ENCODE assay signal across 19 cellular contexts in the genomic region with DNA sequence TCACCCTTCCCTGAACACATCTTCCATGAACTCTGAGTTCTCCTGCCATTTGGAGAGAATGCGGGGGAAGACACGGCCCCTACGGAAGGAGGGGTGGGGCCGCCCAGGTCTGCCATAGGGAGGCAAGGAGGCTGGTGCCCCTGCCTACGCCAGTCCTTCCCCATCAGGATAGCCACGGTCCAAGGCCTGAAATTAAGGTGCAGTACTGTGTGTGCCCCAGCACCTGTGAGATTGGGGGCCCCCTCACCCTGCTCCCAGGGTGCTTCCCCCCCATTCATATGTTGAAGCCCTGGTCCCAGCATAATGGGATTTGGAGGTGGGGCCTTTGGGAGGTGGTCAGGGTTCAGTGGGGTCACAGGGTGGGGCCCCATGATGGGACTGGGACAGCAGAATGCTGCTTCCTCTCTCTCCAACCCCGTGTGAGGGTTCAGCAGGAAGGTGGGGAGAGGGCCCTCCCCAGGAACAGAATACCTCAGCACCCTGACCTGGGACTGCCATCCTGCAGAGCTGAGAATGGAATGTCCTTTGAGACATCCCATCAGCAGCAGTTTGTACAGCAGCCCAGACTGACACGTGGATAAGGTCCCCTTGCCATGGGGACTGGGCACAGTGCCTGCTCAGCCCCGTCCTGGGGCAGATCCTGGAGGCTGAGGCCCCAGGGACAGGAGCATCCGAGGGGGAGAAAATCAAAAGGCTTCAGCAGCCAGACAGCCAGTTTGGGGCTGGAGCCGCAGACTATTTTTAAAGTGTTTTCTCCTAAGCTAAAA.
DNase-seq lines count a peak whose midpoint lies in the region; TF ChIP-seq lines count a peak whose summit lies in the region.
"Had no signal": no experiment of that assay in that cellular context is flagged by ENCODE, and none has a peak within 500 bp of the region (broad histone marks: within the 10 kb centered on the region; RNA-seq: fewer than 3 reads in every experiment).

No MANE protein-coding gene starts in this region.

- no peaks in the 10 kb centered on the region for H4K20me1 ChIP-seq in KMS-11 (ENCODE audit: insufficient read depth)

- H3K4me1 ChIP-seq in BE2C (no peaks in the 10 kb centered on the region), KMS-11 (ENCODE audit: low read depth, poor library complexity, severe bottlenecking) (peaks cover 44% of the 10 kb centered on the region)
- H3K4me1 ChIP-seq: vagina had no signal

- peak; percentile 2 for DNase-seq in BE2C
- peak; percentile 44 for DNase-seq in cardiac septum (ENCODE audit: low spot score)
- DNase-seq in osteocyte (ENCODE audit: extremely low spot score, unreplicated experiment), result peak; percentile 79
- no peak for DNase-seq in COR-L47 (lab: John Stamatoyannopoulos, UW)
- no peak for DNase-seq in DMS79 treated with DMSO at 0.1 percent for 48 hours (lab: John Stamatoyannopoulos, UW)
- DNase-seq in NCI-H1092 (lab: John Stamatoyannopoulos, UW), result no peak
- DNase-seq: activated CD4-positive, alpha-beta T cell treated with anti-CD3 and anti-CD28 coated beads, Interleukin-2, amount 50 U/mL, for 4 hours; DMS 273 treated with DMSO at 0.1 percent for 48 hours; GDM1; mammary epithelial cell; NCI-H1105; NCI-H2029 treated with DMSO at 0.1 percent for 48 hours; NK-92 treated with Interleukin-12 subunit alpha and Interleukin-12 subunit beta, amount 100 ng/mL, for 24 hours; stimulated activated CD4-positive, alpha-beta T cell treated with anti-CD3 and anti-CD28 coated beads, Interleukin-4, amount 100 ng/mL, for 4 hours had no signal

- no peaks in the 10 kb centered on the region for H3K27me3 Mint-ChIP-seq in osteocyte (ENCODE audit: unreplicated experiment)

- H3K4me3 Mint-ChIP-seq in osteocyte (ENCODE audit: unreplicated experiment), result no peak overlapping the region
- H3K4me3 Mint-ChIP-seq: activated naive CD4-positive, alpha-beta T cell treated with anti-CD3 and anti-CD28 coated beads, Interleukin-2, amount 50 U/mL, for 24 hours; activated T-cell treated with anti-CD3 and anti-CD28 coated beads, Interleukin-2, amount 50 U/mL, for 4 hours; central memory CD8-positive, alpha-beta T cell had no signal

- no peaks in the 10 kb centered on the region for H3K36me3 Mint-ChIP-seq in osteocyte (ENCODE audit: unreplicated experiment)

- H3K9me3 ChIP-seq in BE2C, result peaks cover 8% of the 10 kb centered on the region; the same call in 1 of the 2 replicates

- H3K4me1 Mint-ChIP-seq in osteocyte (ENCODE audit: unreplicated experiment), result no peaks in the 10 kb centered on the region
- H3K4me1 Mint-ChIP-seq: activated naive CD4-positive, alpha-beta T cell treated with anti-CD3 and anti-CD28 coated beads, Interleukin-2, amount 50 U/mL, for 24 hours; central memory CD8-positive, alpha-beta T cell had no signal

- no peaks in the 10 kb centered on the region for H3K36me3 ChIP-seq in BE2C
- H3K36me3 ChIP-seq in KMS-11 (ENCODE audit: insufficient read depth), result no peaks in the 10 kb centered on the region
- H3K36me3 ChIP-seq: vagina had no signal

- no peaks in the 10 kb centered on the region for H3K79me2 ChIP-seq in KMS-11 (ENCODE audit: insufficient read depth, low read depth)

- H3K4me3 ChIP-seq in BE2C (ENCODE audit: low read depth, low read length) (no peak overlapping the region), KMS-11 (IDR thresholded peaks at IDR 0.05; ENCODE audit: insufficient read depth, low read depth, low read length) (no peak overlapping the region)
- H3K4me3 ChIP-seq: vagina had no signal

- peak overlapping the region; percentile 48 for H3K4me2 ChIP-seq in KMS-11

- H3K9ac ChIP-seq in KMS-11, result peak overlapping the region; percentile 30; the same call in 1 of the 2 replicates

- peaks cover 17% of the 10 kb centered on the region for H3K27me3 ChIP-seq in BE2C
- H3K27me3 ChIP-seq in KMS-11 (ENCODE audit: insufficient read depth, low read depth), result no peaks in the 10 kb centered on the region
- H3K27me3 ChIP-seq: vagina had no signal

- no peak overlapping the region; the same call in 1 of the 2 replicates for H2AFZ ChIP-seq in KMS-11 (ENCODE audit: low read depth)

- H3K9me3 Mint-ChIP-seq in osteocyte (ENCODE audit: unreplicated experiment), result peaks cover 8% of the 10 kb centered on the region
- H3K9me3 Mint-ChIP-seq: central memory CD8-positive, alpha-beta T cell had no signal

- H3K27ac Mint-ChIP-seq in osteocyte (ENCODE audit: unreplicated experiment), result no peak overlapping the region
- H3K27ac Mint-ChIP-seq: activated naive CD4-positive, alpha-beta T cell treated with anti-CD3 and anti-CD28 coated beads, Interleukin-2, amount 50 U/mL, for 24 hours had no signal

- intact Hi-C loops in cardiac septum (cut with DNase I), result no loop called here

- TF ChIP-seq CTCF in BE2C (IDR thresholded peaks at IDR 0.05; ENCODE audit: low read depth, low read length), result no peak
- TF ChIP-seq CTCF in KMS-11 (conservative IDR thresholded peaks at IDR 0.05; ENCODE audit: low read depth, low read length), result no peak
- no peak for TF ChIP-seq CTCF in osteocyte (IDR thresholded peaks at IDR 0.05)

- H3K27ac ChIP-seq in KMS-11, result peak overlapping the region; percentile 83
- H3K27ac ChIP-seq: vagina had no signal

Comparison
In these comparisons a context has a peak if more than half of its experiments do, and no peak if none do; other contexts are left out.
1. DNase-seq: peak in BE2C (single experiment), cardiac septum (single experiment) and osteocyte (single experiment); none in COR-L47 (single experiment), DMS79 treated with DMSO at 0.1 percent for 48 hours (single experiment) and NCI-H1092 (single experiment).